Comparison of ENCODE assay signal across 18 cellular contexts in genomic region chr18:23888880-23889279, GRCh38.
"Had no signal": no experiment of that assay in that cellular context is flagged by ENCODE, and none has a peak within 500 bp of the region (broad histone marks: within the 10 kb centered on the region; RNA-seq: fewer than 3 reads in every experiment).

No MANE protein-coding gene starts in this region.

- H3K27ac ChIP-seq: adrenal gland, cardiac muscle cell, dorsolateral prefrontal cortex, left lung, neural progenitor cell, ovary, sigmoid colon, thoracic aorta, WERI-Rb-1 had no signal

- DNase-seq: activated CD8-positive, alpha-beta memory T cell treated with anti-CD3 and anti-CD28 coated beads, Interleukin-2, amount 50 U/mL, for 4 hours; activated CD8-positive, alpha-beta T cell treated with anti-CD3 and anti-CD28 coated beads for 36 hours; activated effector memory CD4-positive, alpha-beta T cell treated with anti-CD3 and anti-CD28 coated beads, Interleukin-2, amount 50 U/mL, for 16 hours; activated T-cell treated with anti-CD3 and anti-CD28 coated beads, Interleukin-2, amount 50 U/mL, for 48 hours; adrenal gland; dorsolateral prefrontal cortex; endodermal cell; islet precursor cell; left lung; mammary epithelial cell; naive B cell; ovary; sigmoid colon; stimulated activated CD4-positive, alpha-beta T cell treated with anti-CD3 and anti-CD28 coated beads, Interleukin-1b, Interleukin-23, amount 100 ng/mL, for 48 hours; WERI-Rb-1 had no signal

- H3K36me3 ChIP-seq: adrenal gland, cardiac muscle cell, left lung, neural progenitor cell, ovary, sigmoid colon, thoracic aorta, WERI-Rb-1 had no signal

- H3K27me3 ChIP-seq: cardiac muscle cell, dorsolateral prefrontal cortex, left lung, neural progenitor cell, ovary, sigmoid colon had no signal

- H3K4me3 ChIP-seq: adrenal gland, cardiac muscle cell, dorsolateral prefrontal cortex, left lung, neural progenitor cell, ovary, sigmoid colon, thoracic aorta had no signal

- H3K9me3 ChIP-seq: adrenal gland, left lung, ovary, sigmoid colon, thoracic aorta had no signal
